ENCODE assay signal across 1 cellular context in the genomic region with DNA sequence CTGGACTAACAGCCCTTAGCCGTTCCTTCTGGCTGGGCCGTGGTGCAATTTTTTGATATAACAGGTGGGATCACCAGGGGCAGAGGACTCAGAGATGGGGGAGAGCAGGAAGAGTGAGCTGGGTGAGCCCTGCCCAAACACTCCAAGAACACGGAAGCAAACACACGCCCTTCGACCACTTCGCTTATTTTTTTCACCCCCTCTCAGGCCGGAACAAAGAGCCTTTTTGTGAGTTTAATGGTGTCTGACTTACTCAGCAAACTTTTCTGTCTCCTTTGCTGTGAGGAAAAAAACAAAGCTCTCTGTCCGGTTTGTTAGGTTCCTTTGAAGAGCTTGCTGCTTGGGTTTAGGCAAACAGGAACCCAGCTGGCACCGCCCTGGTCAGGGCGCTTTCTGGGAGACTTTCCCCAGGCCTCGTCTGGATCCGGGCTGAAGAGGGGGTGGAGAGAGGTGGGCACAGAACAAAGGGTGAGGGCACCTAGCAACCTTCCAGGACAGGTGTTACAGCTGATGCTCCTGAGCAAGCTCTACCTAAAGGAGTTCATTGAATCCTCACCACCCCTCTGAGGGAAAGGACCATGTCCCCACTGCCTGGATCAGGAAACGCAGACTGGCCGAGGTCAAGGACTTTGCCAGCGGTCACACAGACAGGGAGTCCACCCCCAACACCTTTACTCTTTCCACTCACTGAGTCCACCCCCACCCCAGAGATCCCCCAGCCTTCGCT.
TF ChIP-seq lines count a peak whose summit lies in the region.

No MANE protein-coding gene starts in this region.

TF ChIP-seq in HepG2, 621 proteins besides CTCF, POLR2A, EP300 and RAD21 (continued from another document and continues in another):
- TF ChIP-seq, protein P1, sequence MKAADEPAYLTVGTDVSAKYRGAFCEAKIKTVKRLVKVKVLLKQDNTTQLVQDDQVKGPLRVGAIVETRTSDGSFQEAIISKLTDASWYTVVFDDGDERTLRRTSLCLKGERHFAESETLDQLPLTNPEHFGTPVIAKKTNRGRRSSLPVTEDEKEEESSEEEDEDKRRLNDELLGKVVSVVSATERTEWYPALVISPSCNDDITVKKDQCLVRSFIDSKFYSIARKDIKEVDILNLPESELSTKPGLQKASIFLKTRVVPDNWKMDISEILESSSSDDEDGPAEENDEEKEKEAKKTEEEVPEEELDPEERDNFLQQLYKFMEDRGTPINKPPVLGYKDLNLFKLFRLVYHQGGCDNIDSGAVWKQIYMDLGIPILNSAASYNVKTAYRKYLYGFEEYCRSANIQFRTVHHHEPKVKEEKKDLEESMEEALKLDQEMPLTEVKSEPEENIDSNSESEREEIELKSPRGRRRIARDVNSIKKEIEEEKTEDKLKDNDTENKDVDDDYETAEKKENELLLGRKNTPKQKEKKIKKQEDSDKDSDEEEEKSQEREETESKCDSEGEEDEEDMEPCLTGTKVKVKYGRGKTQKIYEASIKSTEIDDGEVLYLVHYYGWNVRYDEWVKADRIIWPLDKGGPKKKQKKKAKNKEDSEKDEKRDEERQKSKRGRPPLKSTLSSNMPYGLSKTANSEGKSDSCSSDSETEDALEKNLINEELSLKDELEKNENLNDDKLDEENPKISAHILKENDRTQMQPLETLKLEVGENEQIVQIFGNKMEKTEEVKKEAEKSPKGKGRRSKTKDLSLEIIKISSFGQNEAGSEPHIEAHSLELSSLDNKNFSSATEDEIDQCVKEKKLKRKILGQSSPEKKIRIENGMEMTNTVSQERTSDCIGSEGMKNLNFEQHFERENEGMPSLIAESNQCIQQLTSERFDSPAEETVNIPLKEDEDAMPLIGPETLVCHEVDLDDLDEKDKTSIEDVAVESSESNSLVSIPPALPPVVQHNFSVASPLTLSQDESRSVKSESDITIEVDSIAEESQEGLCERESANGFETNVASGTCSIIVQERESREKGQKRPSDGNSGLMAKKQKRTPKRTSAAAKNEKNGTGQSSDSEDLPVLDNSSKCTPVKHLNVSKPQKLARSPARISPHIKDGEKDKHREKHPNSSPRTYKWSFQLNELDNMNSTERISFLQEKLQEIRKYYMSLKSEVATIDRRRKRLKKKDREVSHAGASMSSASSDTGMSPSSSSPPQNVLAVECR (CRISPR knock-in tag; IDR thresholded peaks at IDR 0.05; ENCODE audit: borderline replicate concordance): no peak
- TF ChIP-seq SIX4 (CRISPR knock-in tag; IDR thresholded peaks at IDR 0.05) (no peak), ZFYVE20 (CRISPR knock-in tag; IDR thresholded peaks at IDR 0.05; ENCODE audit: borderline replicate concordance, low read depth) (no peak), SMAD3 (CRISPR knock-in tag; IDR thresholded peaks at IDR 0.05) (no peak), ZNF564 (CRISPR knock-in tag; IDR thresholded peaks at IDR 0.05) (no peak), MTA3 (CRISPR knock-in tag; IDR thresholded peaks at IDR 0.05) (no peak), ZNF775 (CRISPR knock-in tag; IDR thresholded peaks at IDR 0.05; ENCODE audit: borderline replicate concordance) (no peak), NFIC (IDR thresholded peaks at IDR 0.05; ENCODE audit: low read length) (no peak; the same call in 1 of the 2 replicates), GTF2F1 (IDR thresholded peaks at IDR 0.05; ENCODE audit: low read length) (no peak), BRCA1 (CRISPR knock-in tag; IDR thresholded peaks at IDR 0.05) (no peak), ZNF766 (CRISPR knock-in tag; IDR thresholded peaks at IDR 0.05; ENCODE audit: borderline replicate concordance) (peak; percentile 32; the same call in 1 of the 2 replicates), TEAD3 (CRISPR knock-in tag; optimal IDR thresholded peaks at IDR 0.05; ENCODE audit: borderline replicate concordance) (no peak), SIN3A (IDR thresholded peaks at IDR 0.05; ENCODE audit: borderline replicate concordance, low read depth, low read length) (no peak), REPIN1 (CRISPR knock-in tag; IDR thresholded peaks at IDR 0.05; ENCODE audit: borderline replicate concordance, low read depth) (no peak), ZNF616 (CRISPR knock-in tag; IDR thresholded peaks at IDR 0.05; ENCODE audit: low read depth) (no peak), GZF1 (CRISPR knock-in tag; IDR thresholded peaks at IDR 0.05) (no peak), PHF5A (CRISPR knock-in tag; IDR thresholded peaks at IDR 0.05; ENCODE audit: low read depth, unreplicated experiment) (no peak), SETDB1 (CRISPR knock-in tag; IDR thresholded peaks at IDR 0.05; ENCODE audit: borderline replicate concordance) (no peak), ZNF430 (CRISPR knock-in tag; IDR thresholded peaks at IDR 0.05) (0 out of 2 replicates have a peak, but pooled peaks have one; percentile 6), PPARG (CRISPR knock-in tag; conservative IDR thresholded peaks at IDR 0.05) (peak; percentile 22; the same call in 1 of the 2 replicates), AGO1 (IDR thresholded peaks at IDR 0.05; ENCODE audit: low read depth, low read length, poor library complexity, severe bottlenecking) (no peak), ZFP62 (CRISPR knock-in tag; IDR thresholded peaks at IDR 0.05) (no peak), ZNF549 (CRISPR knock-in tag; IDR thresholded peaks at IDR 0.05) (no peak), ZNF12 (CRISPR knock-in tag; IDR thresholded peaks at IDR 0.05) (no peak), CREB1 (IDR thresholded peaks at IDR 0.05) (no peak), CREB1 (CRISPR knock-in tag; IDR thresholded peaks at IDR 0.05) (no peak), ADNP (CRISPR knock-in tag; IDR thresholded peaks at IDR 0.05) (no peak), ETV6 (CRISPR knock-in tag; conservative IDR thresholded peaks at IDR 0.05) (no peak), FOSL2 (CRISPR knock-in tag; IDR thresholded peaks at IDR 0.05) (peak; percentile 43), HDAC1 (CRISPR knock-in tag; IDR thresholded peaks at IDR 0.05) (no peak; the same call in 1 of the 2 replicates), EEA1 (CRISPR knock-in tag; IDR thresholded peaks at IDR 0.05; ENCODE audit: borderline replicate concordance) (no peak), SSRP1 (CRISPR knock-in tag; IDR thresholded peaks at IDR 0.05) (peak; percentile 26; the same call in 1 of the 2 replicates), MATR3 (CRISPR knock-in tag; IDR thresholded peaks at IDR 0.05) (no peak), ZNF7 (CRISPR knock-in tag; IDR thresholded peaks at IDR 0.05) (no peak)
- TF ChIP-seq, protein P2, sequence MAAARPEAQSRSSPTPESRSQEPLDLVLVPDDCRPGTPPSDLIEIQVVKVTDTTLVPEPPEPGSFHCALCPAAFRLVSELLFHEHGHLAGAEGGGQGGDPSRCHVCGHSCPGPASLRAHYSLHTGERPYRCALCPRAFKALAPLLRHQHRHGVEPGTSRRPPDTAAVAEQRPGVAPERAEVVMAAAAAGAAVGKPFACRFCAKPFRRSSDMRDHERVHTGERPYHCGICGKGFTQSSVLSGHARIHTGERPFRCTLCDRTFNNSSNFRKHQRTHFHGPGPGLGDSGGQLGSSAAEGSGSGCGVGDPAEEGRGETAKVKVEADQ (CRISPR knock-in tag; IDR thresholded peaks at IDR 0.05; ENCODE audit: borderline replicate concordance): no peak
- TF ChIP-seq, protein P3, sequence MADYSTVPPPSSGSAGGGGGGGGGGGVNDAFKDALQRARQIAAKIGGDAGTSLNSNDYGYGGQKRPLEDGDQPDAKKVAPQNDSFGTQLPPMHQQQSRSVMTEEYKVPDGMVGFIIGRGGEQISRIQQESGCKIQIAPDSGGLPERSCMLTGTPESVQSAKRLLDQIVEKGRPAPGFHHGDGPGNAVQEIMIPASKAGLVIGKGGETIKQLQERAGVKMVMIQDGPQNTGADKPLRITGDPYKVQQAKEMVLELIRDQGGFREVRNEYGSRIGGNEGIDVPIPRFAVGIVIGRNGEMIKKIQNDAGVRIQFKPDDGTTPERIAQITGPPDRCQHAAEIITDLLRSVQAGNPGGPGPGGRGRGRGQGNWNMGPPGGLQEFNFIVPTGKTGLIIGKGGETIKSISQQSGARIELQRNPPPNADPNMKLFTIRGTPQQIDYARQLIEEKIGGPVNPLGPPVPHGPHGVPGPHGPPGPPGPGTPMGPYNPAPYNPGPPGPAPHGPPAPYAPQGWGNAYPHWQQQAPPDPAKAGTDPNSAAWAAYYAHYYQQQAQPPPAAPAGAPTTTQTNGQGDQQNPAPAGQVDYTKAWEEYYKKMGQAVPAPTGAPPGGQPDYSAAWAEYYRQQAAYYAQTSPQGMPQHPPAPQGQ (CRISPR knock-in tag; IDR thresholded peaks at IDR 0.05; ENCODE audit: borderline replicate concordance): no peak
- TF ChIP-seq, protein P4, sequence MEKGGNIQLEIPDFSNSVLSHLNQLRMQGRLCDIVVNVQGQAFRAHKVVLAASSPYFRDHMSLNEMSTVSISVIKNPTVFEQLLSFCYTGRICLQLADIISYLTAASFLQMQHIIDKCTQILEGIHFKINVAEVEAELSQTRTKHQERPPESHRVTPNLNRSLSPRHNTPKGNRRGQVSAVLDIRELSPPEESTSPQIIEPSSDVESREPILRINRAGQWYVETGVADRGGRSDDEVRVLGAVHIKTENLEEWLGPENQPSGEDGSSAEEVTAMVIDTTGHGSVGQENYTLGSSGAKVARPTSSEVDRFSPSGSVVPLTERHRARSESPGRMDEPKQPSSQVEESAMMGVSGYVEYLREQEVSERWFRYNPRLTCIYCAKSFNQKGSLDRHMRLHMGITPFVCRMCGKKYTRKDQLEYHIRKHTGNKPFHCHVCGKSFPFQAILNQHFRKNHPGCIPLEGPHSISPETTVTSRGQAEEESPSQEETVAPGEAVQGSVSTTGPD (CRISPR knock-in tag; IDR thresholded peaks at IDR 0.05): no peak
- TF ChIP-seq, protein P5, sequence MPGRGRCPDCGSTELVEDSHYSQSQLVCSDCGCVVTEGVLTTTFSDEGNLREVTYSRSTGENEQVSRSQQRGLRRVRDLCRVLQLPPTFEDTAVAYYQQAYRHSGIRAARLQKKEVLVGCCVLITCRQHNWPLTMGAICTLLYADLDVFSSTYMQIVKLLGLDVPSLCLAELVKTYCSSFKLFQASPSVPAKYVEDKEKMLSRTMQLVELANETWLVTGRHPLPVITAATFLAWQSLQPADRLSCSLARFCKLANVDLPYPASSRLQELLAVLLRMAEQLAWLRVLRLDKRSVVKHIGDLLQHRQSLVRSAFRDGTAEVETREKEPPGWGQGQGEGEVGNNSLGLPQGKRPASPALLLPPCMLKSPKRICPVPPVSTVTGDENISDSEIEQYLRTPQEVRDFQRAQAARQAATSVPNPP (CRISPR knock-in tag; IDR thresholded peaks at IDR 0.05): no peak
- TF ChIP-seq, protein P6, sequence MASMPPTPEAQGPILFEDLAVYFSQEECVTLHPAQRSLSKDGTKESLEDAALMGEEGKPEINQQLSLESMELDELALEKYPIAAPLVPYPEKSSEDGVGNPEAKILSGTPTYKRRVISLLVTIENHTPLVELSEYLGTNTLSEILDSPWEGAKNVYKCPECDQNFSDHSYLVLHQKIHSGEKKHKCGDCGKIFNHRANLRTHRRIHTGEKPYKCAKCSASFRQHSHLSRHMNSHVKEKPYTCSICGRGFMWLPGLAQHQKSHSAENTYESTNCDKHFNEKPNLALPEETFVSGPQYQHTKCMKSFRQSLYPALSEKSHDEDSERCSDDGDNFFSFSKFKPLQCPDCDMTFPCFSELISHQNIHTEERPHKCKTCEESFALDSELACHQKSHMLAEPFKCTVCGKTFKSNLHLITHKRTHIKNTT (CRISPR knock-in tag; IDR thresholded peaks at IDR 0.05): no peak
- TF ChIP-seq, protein P7, sequence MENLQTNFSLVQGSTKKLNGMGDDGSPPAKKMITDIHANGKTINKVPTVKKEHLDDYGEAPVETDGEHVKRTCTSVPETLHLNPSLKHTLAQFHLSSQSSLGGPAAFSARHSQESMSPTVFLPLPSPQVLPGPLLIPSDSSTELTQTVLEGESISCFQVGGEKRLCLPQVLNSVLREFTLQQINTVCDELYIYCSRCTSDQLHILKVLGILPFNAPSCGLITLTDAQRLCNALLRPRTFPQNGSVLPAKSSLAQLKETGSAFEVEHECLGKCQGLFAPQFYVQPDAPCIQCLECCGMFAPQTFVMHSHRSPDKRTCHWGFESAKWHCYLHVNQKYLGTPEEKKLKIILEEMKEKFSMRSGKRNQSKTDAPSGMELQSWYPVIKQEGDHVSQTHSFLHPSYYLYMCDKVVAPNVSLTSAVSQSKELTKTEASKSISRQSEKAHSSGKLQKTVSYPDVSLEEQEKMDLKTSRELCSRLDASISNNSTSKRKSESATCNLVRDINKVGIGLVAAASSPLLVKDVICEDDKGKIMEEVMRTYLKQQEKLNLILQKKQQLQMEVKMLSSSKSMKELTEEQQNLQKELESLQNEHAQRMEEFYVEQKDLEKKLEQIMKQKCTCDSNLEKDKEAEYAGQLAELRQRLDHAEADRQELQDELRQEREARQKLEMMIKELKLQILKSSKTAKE (CRISPR knock-in tag; IDR thresholded peaks at IDR 0.05; ENCODE audit: borderline replicate concordance): no peak; the same call in 1 of the 2 replicates
- TF ChIP-seq, protein P8, sequence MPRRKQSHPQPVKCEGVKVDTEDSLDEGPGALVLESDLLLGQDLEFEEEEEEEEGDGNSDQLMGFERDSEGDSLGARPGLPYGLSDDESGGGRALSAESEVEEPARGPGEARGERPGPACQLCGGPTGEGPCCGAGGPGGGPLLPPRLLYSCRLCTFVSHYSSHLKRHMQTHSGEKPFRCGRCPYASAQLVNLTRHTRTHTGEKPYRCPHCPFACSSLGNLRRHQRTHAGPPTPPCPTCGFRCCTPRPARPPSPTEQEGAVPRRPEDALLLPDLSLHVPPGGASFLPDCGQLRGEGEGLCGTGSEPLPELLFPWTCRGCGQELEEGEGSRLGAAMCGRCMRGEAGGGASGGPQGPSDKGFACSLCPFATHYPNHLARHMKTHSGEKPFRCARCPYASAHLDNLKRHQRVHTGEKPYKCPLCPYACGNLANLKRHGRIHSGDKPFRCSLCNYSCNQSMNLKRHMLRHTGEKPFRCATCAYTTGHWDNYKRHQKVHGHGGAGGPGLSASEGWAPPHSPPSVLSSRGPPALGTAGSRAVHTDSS (CRISPR knock-in tag; conservative IDR thresholded peaks at IDR 0.05): no peak
- TF ChIP-seq, protein P9, sequence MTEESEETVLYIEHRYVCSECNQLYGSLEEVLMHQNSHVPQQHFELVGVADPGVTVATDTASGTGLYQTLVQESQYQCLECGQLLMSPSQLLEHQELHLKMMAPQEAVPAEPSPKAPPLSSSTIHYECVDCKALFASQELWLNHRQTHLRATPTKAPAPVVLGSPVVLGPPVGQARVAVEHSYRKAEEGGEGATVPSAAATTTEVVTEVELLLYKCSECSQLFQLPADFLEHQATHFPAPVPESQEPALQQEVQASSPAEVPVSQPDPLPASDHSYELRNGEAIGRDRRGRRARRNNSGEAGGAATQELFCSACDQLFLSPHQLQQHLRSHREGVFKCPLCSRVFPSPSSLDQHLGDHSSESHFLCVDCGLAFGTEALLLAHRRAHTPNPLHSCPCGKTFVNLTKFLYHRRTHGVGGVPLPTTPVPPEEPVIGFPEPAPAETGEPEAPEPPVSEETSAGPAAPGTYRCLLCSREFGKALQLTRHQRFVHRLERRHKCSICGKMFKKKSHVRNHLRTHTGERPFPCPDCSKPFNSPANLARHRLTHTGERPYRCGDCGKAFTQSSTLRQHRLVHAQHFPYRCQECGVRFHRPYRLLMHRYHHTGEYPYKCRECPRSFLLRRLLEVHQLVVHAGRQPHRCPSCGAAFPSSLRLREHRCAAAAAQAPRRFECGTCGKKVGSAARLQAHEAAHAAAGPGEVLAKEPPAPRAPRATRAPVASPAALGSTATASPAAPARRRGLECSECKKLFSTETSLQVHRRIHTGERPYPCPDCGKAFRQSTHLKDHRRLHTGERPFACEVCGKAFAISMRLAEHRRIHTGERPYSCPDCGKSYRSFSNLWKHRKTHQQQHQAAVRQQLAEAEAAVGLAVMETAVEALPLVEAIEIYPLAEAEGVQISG (CRISPR knock-in tag; IDR thresholded peaks at IDR 0.05): no peak
